In the genomic region with DNA sequence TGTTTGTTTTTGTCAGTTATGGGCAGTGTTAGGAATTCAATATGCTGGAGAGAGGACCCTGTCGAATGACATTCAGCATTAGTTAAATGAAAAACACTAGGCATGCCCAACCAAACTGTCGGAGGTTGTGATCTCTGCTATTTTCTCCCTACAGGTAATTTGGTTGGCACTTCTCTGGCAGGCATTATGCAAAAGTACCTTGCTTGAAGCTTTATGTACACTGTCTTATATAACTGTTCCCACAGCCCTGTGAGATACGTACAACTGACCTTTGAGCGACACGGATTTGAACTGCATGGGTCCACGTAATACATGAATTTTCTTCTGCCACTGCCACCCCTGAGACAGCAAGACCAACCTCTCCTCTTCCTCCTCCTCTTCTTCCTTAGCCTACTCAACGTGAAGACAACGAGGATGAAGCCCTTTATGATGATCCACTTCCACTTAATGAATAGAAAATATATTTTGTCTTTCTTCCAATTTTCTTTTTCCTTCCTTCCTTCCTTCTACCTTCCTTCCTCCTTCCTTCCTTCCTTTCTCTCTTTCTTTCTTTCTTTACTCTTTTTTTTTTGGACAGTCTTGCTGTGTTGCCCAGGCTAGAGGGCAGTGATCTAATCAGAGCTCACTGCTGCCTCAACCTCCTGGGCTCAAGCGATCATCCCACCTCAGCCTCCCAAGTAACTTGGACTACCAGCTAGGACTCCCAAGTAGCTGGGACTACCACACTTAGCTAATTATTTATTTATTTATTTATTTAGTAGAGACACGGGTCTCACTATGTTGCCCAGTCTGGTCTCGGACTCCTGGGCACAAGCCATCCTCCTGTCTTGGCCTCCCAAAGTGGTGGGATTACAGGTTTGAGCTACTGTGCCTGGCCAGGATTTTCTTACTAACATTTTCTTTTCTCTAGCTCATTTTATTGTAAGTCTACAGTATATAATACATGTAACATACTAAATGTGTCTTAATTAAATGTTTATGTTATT, we compare ENCODE assay signal across 1 cellular context.
TF ChIP-seq lines count a peak whose summit lies in the region.

No MANE protein-coding gene starts in this region.

TF ChIP-seq in HepG2, 621 proteins besides CTCF, POLR2A, EP300 and RAD21 (continued from another document and continues in another):
- TF ChIP-seq, protein P1, sequence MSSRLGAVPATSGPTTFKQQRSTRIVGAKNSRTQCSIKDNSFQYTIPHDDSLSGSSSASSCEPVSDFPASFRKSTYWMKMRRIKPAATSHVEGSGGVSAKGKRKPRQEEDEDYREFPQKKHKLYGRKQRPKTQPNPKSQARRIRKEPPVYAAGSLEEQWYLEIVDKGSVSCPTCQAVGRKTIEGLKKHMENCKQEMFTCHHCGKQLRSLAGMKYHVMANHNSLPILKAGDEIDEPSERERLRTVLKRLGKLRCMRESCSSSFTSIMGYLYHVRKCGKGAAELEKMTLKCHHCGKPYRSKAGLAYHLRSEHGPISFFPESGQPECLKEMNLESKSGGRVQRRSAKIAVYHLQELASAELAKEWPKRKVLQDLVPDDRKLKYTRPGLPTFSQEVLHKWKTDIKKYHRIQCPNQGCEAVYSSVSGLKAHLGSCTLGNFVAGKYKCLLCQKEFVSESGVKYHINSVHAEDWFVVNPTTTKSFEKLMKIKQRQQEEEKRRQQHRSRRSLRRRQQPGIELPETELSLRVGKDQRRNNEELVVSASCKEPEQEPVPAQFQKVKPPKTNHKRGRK (CRISPR knock-in tag; IDR thresholded peaks at IDR 0.05): 0 out of 2 replicates have a peak, but pooled peaks have one; percentile 26
- TF ChIP-seq, protein P2, sequence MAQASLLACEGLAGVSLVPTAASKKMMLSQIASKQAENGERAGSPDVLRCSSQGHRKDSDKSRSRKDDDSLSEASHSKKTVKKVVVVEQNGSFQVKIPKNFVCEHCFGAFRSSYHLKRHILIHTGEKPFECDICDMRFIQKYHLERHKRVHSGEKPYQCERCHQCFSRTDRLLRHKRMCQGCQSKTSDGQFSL (CRISPR knock-in tag; IDR thresholded peaks at IDR 0.05): no peak
- TF ChIP-seq ZNF768 (CRISPR knock-in tag; IDR thresholded peaks at IDR 0.05) (no peak), CBX5 (CRISPR knock-in tag; IDR thresholded peaks at IDR 0.05; ENCODE audit: borderline replicate concordance) (no peak), ZNF124 (CRISPR knock-in tag; IDR thresholded peaks at IDR 0.05) (no peak), MNT (IDR thresholded peaks at IDR 0.05) (no peak), NFRKB (IDR thresholded peaks at IDR 0.05) (no peak), TGIF2 (CRISPR knock-in tag; IDR thresholded peaks at IDR 0.05) (0 out of 2 replicates have a peak, but pooled peaks have one; percentile 27), ZFP37 (CRISPR knock-in tag; IDR thresholded peaks at IDR 0.05; ENCODE audit: borderline replicate concordance) (no peak), GABPB1 (CRISPR knock-in tag; IDR thresholded peaks at IDR 0.05) (no peak; the same call in 1 of the 2 replicates), ZNF709 (CRISPR knock-in tag; IDR thresholded peaks at IDR 0.05) (no peak), ZNF331 (CRISPR knock-in tag; IDR thresholded peaks at IDR 0.05) (peak; percentile 52; the same call in 1 of the 2 replicates), EZH2 (conservative IDR thresholded peaks at IDR 0.05; ENCODE audit: low read depth, low read length) (no peak), ZNF646 (CRISPR knock-in tag; IDR thresholded peaks at IDR 0.05) (no peak), ZNF609 (CRISPR knock-in tag; IDR thresholded peaks at IDR 0.05; ENCODE audit: borderline replicate concordance) (peak; percentile 67; the same call in 1 of the 2 replicates), ZNF674 (CRISPR knock-in tag; IDR thresholded peaks at IDR 0.05; ENCODE audit: low read depth) (no peak), ZNF30 (CRISPR knock-in tag; IDR thresholded peaks at IDR 0.05) (no peak), ZNF577 (CRISPR knock-in tag; IDR thresholded peaks at IDR 0.05; ENCODE audit: borderline replicate concordance, low read depth) (no peak), GLI4 (CRISPR knock-in tag; IDR thresholded peaks at IDR 0.05; ENCODE audit: borderline replicate concordance) (no peak)
- TF ChIP-seq, protein P3, sequence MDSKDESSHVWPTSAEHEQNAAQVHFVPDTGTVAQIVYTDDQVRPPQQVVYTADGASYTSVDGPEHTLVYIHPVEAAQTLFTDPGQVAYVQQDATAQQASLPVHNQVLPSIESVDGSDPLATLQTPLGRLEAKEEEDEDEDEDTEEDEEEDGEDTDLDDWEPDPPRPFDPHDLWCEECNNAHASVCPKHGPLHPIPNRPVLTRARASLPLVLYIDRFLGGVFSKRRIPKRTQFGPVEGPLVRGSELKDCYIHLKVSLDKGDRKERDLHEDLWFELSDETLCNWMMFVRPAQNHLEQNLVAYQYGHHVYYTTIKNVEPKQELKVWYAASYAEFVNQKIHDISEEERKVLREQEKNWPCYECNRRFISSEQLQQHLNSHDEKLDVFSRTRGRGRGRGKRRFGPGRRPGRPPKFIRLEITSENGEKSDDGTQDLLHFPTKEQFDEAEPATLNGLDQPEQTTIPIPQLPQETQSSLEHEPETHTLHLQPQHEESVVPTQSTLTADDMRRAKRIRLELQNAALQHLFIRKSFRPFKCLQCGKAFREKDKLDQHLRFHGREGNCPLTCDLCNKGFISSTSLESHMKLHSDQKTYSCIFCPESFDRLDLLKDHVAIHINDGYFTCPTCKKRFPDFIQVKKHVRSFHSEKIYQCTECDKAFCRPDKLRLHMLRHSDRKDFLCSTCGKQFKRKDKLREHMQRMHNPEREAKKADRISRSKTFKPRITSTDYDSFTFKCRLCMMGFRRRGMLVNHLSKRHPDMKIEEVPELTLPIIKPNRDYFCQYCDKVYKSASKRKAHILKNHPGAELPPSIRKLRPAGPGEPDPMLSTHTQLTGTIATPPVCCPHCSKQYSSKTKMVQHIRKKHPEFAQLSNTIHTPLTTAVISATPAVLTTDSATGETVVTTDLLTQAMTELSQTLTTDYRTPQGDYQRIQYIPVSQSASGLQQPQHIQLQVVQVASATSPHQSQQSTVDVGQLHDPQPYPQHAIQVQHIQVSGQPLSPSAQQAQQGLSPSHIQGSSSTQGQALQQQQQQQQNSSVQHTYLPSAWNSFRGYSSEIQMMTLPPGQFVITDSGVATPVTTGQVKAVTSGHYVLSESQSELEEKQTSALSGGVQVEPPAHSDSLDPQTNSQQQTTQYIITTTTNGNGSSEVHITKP (CRISPR knock-in tag; IDR thresholded peaks at IDR 0.05; ENCODE audit: low read depth): no peak
- TF ChIP-seq, protein P4, sequence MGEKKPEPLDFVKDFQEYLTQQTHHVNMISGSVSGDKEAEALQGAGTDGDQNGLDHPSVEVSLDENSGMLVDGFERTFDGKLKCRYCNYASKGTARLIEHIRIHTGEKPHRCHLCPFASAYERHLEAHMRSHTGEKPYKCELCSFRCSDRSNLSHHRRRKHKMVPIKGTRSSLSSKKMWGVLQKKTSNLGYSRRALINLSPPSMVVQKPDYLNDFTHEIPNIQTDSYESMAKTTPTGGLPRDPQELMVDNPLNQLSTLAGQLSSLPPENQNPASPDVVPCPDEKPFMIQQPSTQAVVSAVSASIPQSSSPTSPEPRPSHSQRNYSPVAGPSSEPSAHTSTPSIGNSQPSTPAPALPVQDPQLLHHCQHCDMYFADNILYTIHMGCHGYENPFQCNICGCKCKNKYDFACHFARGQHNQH (CRISPR knock-in tag; IDR thresholded peaks at IDR 0.05): peak; percentile 85; the same call in 1 of the 2 replicates
- TF ChIP-seq, protein P5, sequence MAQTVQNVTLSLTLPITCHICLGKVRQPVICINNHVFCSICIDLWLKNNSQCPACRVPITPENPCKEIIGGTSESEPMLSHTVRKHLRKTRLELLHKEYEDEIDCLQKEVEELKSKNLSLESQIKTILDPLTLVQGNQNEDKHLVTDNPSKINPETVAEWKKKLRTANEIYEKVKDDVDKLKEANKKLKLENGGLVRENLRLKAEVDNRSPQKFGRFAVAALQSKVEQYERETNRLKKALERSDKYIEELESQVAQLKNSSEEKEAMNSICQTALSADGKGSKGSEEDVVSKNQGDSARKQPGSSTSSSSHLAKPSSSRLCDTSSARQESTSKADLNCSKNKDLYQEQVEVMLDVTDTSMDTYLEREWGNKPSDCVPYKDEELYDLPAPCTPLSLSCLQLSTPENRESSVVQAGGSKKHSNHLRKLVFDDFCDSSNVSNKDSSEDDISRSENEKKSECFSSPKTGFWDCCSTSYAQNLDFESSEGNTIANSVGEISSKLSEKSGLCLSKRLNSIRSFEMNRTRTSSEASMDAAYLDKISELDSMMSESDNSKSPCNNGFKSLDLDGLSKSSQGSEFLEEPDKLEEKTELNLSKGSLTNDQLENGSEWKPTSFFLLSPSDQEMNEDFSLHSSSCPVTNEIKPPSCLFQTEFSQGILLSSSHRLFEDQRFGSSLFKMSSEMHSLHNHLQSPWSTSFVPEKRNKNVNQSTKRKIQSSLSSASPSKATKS (CRISPR knock-in tag; IDR thresholded peaks at IDR 0.05): 0 out of 2 replicates have a peak, but pooled peaks have one; percentile 62
